Comparison of ENCODE assay signal across 10 cellular contexts in genomic region chr16:67862623-67863583, GRCh38. TPM values are rescaled to one million over a fixed set of nuclear protein-coding genes. Genes with fewer than 3 reads are reported as not detected.
DNase-seq lines count a peak whose midpoint lies in the region; ATAC-seq, FAIRE-seq and TF ChIP-seq lines count a peak whose summit lies in the region.
"Had no signal": no experiment of that assay in that cellular context is flagged by ENCODE, and none has a peak within 500 bp of the region (broad histone marks: within the 10 kb centered on the region; RNA-seq: fewer than 3 reads in every experiment).

No MANE protein-coding gene starts in this region.

- H3K9ac ChIP-seq in MM.1S (ENCODE audit: low read length): no peak overlapping the region

- intact Hi-C loops in A673 (cut with micrococcal nuclease; ENCODE audit: unreplicated experiment) (no loop called here), Right ventricle myocardium inferior (cut with DNase I) (loop anchor here (1.0 kb wide), 2 partner anchors 16 to 18 kb away; partner anchors contain the start of gene CENPT), pancreas (cut with DNase I) (no loop called here), prostate gland (cut with DNase I) (no loop called here)

- H3K9me3 ChIP-seq in A673 (ENCODE audit: low read depth, low read length, poor library complexity, severe bottlenecking): no peaks in the 10 kb centered on the region
- H3K9me3 ChIP-seq in pancreas: no peaks in the 10 kb centered on the region
- H3K9me3 ChIP-seq in MM.1S (replicated peaks; ENCODE audit: insufficient read depth, low read length): no peaks in the 10 kb centered on the region
- no peaks in the 10 kb centered on the region for H3K9me3 ChIP-seq in prostate gland

- peak; percentile 94 for ATAC-seq in Right ventricle myocardium inferior
- ATAC-seq in pancreas: peak in 3 of 4 donors; percentile 14 to 44 (median 25)
- no peak for ATAC-seq in GM18519 (IDR thresholded peaks at IDR 0.05; ENCODE audit: low FRiP score, unreplicated experiment)
- ATAC-seq in GM19452 (IDR thresholded peaks at IDR 0.05; ENCODE audit: unreplicated experiment): no peak

- no peaks in the 10 kb centered on the region for H3F3A ChIP-seq in MM.1S (ENCODE audit: insufficient read depth, low read length)

- DNase-seq in A673 (ENCODE audit: low spot score): no peak
- DNase-seq in amniotic epithelial cell (ENCODE audit: low read depth): peak; percentile 30
- DNase-seq in Right ventricle myocardium inferior (ENCODE audit: missing footprints): peak; percentile 82
- DNase-seq in pancreas: no peak
- DNase-seq in MM.1S: no peak
- DNase-seq in prostate gland (ENCODE audit: low spot score): no peak
- DNase-seq: activated CD4-positive, alpha-beta T cell treated with anti-CD3 and anti-CD28 coated beads, Interleukin-2, amount 10 ng/mL, durations not matched to agents 24 days and 14 days had no signal

- no peak for TF ChIP-seq POLR2A in prostate gland (IDR thresholded peaks at IDR 0.05)

- H3K27ac ChIP-seq in A673 (ENCODE audit: low read depth, low read length, poor library complexity, severe bottlenecking) (peak overlapping the region; percentile 28), pancreas (peak overlapping the region in 2 of 4 donors; percentile 12 to 31), MM.1S (ENCODE audit: low read length) (no peak overlapping the region), prostate gland (no peak overlapping the region)

- H3K9me2 ChIP-seq in MM.1S (replicated peaks; ENCODE audit: insufficient read depth, low read length): no peaks in the 10 kb centered on the region

- POLR2A ChIA-PET in A673 (lab: Charles Lee; ENCODE audit: low non-redundant PET): no interaction called here

- peaks cover 69% of the 10 kb centered on the region for H3K79me2 ChIP-seq in MM.1S (ENCODE audit: low read length)

- TF ChIP-seq CTCF in A673 (conservative IDR thresholded peaks at IDR 0.05; ENCODE audit: low read depth, low read length) (no peak), pancreas (IDR thresholded peaks at IDR 0.05) (no peak), MM.1S (IDR thresholded peaks at IDR 0.05; ENCODE audit: low read length) (no peak), prostate gland (IDR thresholded peaks at IDR 0.05) (no peak)

- FAIRE-seq in pancreas (lab: Jason Lieb, UNC): no peak
- FAIRE-seq: colon had no signal

- no peaks in the 10 kb centered on the region for H3K27me3 ChIP-seq in A673 (replicated peaks; ENCODE audit: insufficient read depth, low read depth, low read length, poor library complexity)
- H3K27me3 ChIP-seq in pancreas: no peaks in the 10 kb centered on the region
- no peaks in the 10 kb centered on the region for H3K27me3 ChIP-seq in MM.1S (replicated peaks; ENCODE audit: insufficient read depth, low read length)
- no peaks in the 10 kb centered on the region for H3K27me3 ChIP-seq in prostate gland (replicated peaks; ENCODE audit: insufficient read depth)

- WGBS in pancreas, 2 donors: 86 to 90% methylated on average over 11 of the region's 11 CpGs
- WGBS in prostate gland: 73% methylated on average over 11 of the region's 11 CpGs

- peaks cover 34% of the 10 kb centered on the region for H3K36me3 ChIP-seq in A673 (ENCODE audit: insufficient read depth, low read length, poor library complexity, severe bottlenecking)
- H3K36me3 ChIP-seq in pancreas: peaks cover 0 to 6% (median 0%) of the 10 kb centered on the region in 3 donors
- H3K36me3 ChIP-seq in MM.1S (replicated peaks; ENCODE audit: insufficient read depth, low read length): no peaks in the 10 kb centered on the region; the same call in none of the 2 replicates
- H3K36me3 ChIP-seq in prostate gland: peaks cover 0 to 6% of the 10 kb centered on the region in 2 donors

- H3K4me2 ChIP-seq in MM.1S (ENCODE audit: low read depth, low read length): no peak overlapping the region

- no TSS peak for BruUV-seq in A673 (replicated peaks; lab: Mats Ljungman, UMichigan)

- H3K4me1 ChIP-seq in A673 (ENCODE audit: insufficient read depth, low read length, poor library complexity, severe bottlenecking) (no peaks in the 10 kb centered on the region), pancreas (peaks cover 10 to 14% (median 11%) of the 10 kb centered on the region in 3 donors), MM.1S (ENCODE audit: low read length) (no peaks in the 10 kb centered on the region), prostate gland (replicated peaks) (no peaks in the 10 kb centered on the region)

- H2AFZ ChIP-seq in MM.1S (ENCODE audit: low read length): no peak overlapping the region

- no peak overlapping the region for H3K4me3 ChIP-seq in A673 (ENCODE audit: low read depth, low read length, poor library complexity, severe bottlenecking)
- no peak overlapping the region for H3K4me3 ChIP-seq in pancreas
- no peak overlapping the region for H3K4me3 ChIP-seq in MM.1S (ENCODE audit: low read length)
- no peak overlapping the region for H3K4me3 ChIP-seq in prostate gland

- H4K20me1 ChIP-seq in MM.1S (ENCODE audit: insufficient read depth, low read length): no peaks in the 10 kb centered on the region; the same call in 1 of the 2 replicates

- CTCF ChIA-PET in A673 (lab: Charles Lee): no interaction called here

RNA-seq across cellular contexts. Expression of gene EDC4, which starts 9.9 kb away (rescaled TPM):
- total RNA-seq in A673 (2021): 99.6 and 99.9 TPM in 2 replicates
- total RNA-seq in Right ventricle myocardium inferior: 35.4 TPM
- 10 to 100 TPM; 20.2 to 37.0 (median 23.4) TPM for total RNA-seq in pancreas
- polyA plus RNA-seq in pancreas: 10 to 100 TPM; 59.1 to 66.2 TPM
- total RNA-seq in prostate gland: 10 to 100 TPM; 47.3 to 76.5 TPM

RNA-seq across cellular contexts. Expression of gene CENPT, which starts 15.4 kb away (rescaled TPM):
- 52.9 and 62.3 TPM in 2 replicates for total RNA-seq in A673 (2021)
- total RNA-seq in Right ventricle myocardium inferior: 21.3 TPM
- total RNA-seq in pancreas: 10 to 100 TPM; 19.6 to 37.0 (median 27.7) TPM
- polyA plus RNA-seq in pancreas: 100 to 1,000 TPM; 142 to 143 TPM
- 10 to 100 TPM; 28.1 to 69.2 TPM for total RNA-seq in prostate gland

RNA-seq across cellular contexts. Expression of gene NUTF2, which starts 16.2 kb away (rescaled TPM):
- total RNA-seq in A673 (2021) (197 and 217 TPM in 2 replicates), Right ventricle myocardium inferior (86.6 TPM), pancreas (10 to 100 TPM; 25.8 to 51.4 (median 36.5) TPM), prostate gland (100 to 1,000 TPM in 1 of 2 donors, 10 to 100 TPM in 1; 61.5 to 234 TPM)
- polyA plus RNA-seq in pancreas: 10 to 100 TPM; 63.0 to 69.1 TPM

RNA-seq across cellular contexts. Expression of gene THAP11, which starts 20.8 kb away (rescaled TPM):
- 46.6 and 48.9 TPM in 2 replicates for total RNA-seq in A673 (2021)
- total RNA-seq in Right ventricle myocardium inferior: 32.3 TPM
- total RNA-seq in pancreas: 10 to 100 TPM; 10.9 to 16.5 (median 14.3) TPM
- 10 to 100 TPM in 1 of 2 donors, 1 to 10 TPM in 1; 5.1 to 13.7 TPM for polyA plus RNA-seq in pancreas
- 10 to 100 TPM; 60.2 to 78.6 TPM for total RNA-seq in prostate gland

RNA-seq across cellular contexts. Expression of gene NRN1L, which starts 21.8 kb away (rescaled TPM):
- total RNA-seq in A673 (2021): 0.58 and 0.59 TPM in 2 replicates
- total RNA-seq in Right ventricle myocardium inferior: 0.54 TPM
- total RNA-seq in pancreas: under 1 TPM in 3 of 6 donors, not detected in 3; 0.34 to 0.67 (median 0.40) TPM
- polyA plus RNA-seq in pancreas: 1 to 10 TPM; 2.7 to 4.2 TPM
- total RNA-seq in prostate gland: 1 to 10 TPM; 4.0 to 4.4 TPM

Comparison
In these comparisons a context has a peak if more than half of its experiments do, and no peak if none do; other contexts are left out.
1. DNase-seq: peak in amniotic epithelial cell (single experiment) and Right ventricle myocardium inferior (single experiment); none in A673 (single experiment), pancreas (0 of 6), MM.1S (single experiment) and prostate gland (single experiment).
2. ATAC-seq: peak in Right ventricle myocardium inferior (single experiment) and pancreas (3 of 4); none in GM18519 (single experiment) and GM19452 (single experiment).